Comparison of ENCODE assay signal across 12 cellular contexts in the genomic region with DNA sequence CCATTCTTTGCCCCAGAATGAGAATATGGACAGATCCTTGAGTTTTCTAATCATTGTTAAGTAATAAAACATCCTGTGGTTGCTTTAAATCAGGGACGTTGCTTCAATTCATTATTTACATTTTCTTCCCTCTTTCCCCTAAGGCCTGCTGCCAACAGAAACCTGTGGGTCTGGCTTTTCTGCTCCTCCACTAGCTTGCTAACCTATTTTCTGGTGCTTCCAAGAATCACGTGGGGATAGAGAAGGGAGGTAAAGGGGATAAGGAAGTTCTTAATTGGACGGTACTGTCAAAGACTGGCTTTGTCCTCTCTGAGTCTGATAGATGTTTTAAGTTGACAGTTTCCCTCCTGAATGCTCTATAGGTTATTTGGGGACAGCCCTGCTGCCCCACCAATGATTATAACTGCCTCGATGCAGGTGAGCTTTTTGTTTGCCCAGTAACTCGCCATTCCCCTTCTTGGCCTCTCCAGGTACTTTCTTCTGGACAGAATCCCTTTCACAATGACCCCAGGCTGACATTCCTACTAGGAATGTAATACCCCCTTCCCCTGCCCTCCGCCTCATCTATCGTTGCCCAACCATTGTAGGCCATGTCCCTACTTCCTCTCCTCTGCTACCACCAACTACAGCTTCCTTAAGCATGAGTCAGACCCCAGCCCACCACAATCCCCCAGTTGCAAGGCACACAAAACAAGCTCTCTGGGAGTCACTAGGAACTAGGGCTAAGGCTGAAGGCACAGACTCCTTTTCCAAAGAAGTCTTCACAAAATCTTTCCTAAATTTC. TPM values are rescaled to one million over a fixed set of nuclear protein-coding genes. Genes with fewer than 3 reads are reported as not detected.
DNase-seq lines count a peak whose midpoint lies in the region; ATAC-seq and TF ChIP-seq lines count a peak whose summit lies in the region.
"Had no signal": no experiment of that assay in that cellular context is flagged by ENCODE, and none has a peak within 500 bp of the region (broad histone marks: within the 10 kb centered on the region; RNA-seq: fewer than 3 reads in every experiment).

No MANE protein-coding gene starts in this region.

- TF ChIP-seq EP300 in esophagus muscularis mucosa (IDR thresholded peaks at IDR 0.05) = no peak

- no peak for TF ChIP-seq POLR2A in esophagus muscularis mucosa (IDR thresholded peaks at IDR 0.05; ENCODE audit: low read depth)

- BruUV-seq in PC-9 (replicated peaks; lab: Mats Ljungman, UMichigan) = no TSS peak

- no peak for ATAC-seq in HG03432 (IDR thresholded peaks at IDR 0.05; ENCODE audit: unreplicated experiment)
- ATAC-seq in stimulated activated effector memory CD8-positive, alpha-beta T cell treated with anti-CD3 and anti-CD28 coated beads, Interleukin-12 subunit alpha, Interleukin-12 subunit beta, amount 100 ng/mL, for 72 hours = no peak
- no peak for ATAC-seq in left ventricle myocardium superior

- H3K9me3 ChIP-seq in PC-9 (ENCODE audit: insufficient read depth, low read depth) (no peaks in the 10 kb centered on the region), esophagus muscularis mucosa (no peaks in the 10 kb centered on the region)

- DNase-seq in EL = peak; percentile 74
- DNase-seq in PC-9 = peak; percentile 72 to 96
- DNase-seq in choroid plexus epithelial cell (ENCODE audit: low read depth) = peak; percentile 58
- DNase-seq in mucosa of gallbladder (ENCODE audit: low spot score) = peak; percentile 45
- DNase-seq in stimulated activated effector memory CD8-positive, alpha-beta T cell treated with anti-CD3 and anti-CD28 coated beads, Interleukin-12 subunit alpha, Interleukin-12 subunit beta, amount 100 ng/mL, for 72 hours (ENCODE audit: low spot score in 2 of 2) = no peak
- no peak for DNase-seq in esophagus muscularis mucosa (ENCODE audit: extremely low spot score)
- DNase-seq in left ventricle myocardium superior = no peak
- DNase-seq: activated CD4-positive, alpha-beta T cell treated with anti-CD3 and anti-CD28 coated beads, Interleukin-2, amount 50 U/mL, for 48 hours; activated naive CD4-positive, alpha-beta T cell treated with anti-CD3 and anti-CD28 coated beads, Interleukin-2, amount 50 U/mL, for 16 hours; effector memory CD4-positive, alpha-beta T cell; SW 1271 had no signal

- H3K79me2 ChIP-seq in PC-9 (ENCODE audit: low read depth) = no peaks in the 10 kb centered on the region

- no peaks in the 10 kb centered on the region for H3K27me3 ChIP-seq in PC-9 (ENCODE audit: insufficient read depth, low read depth)
- H3K27me3 ChIP-seq in esophagus muscularis mucosa = no peaks in the 10 kb centered on the region

- peaks cover 61% of the 10 kb centered on the region for H3K4me1 ChIP-seq in PC-9 (replicated peaks; ENCODE audit: insufficient read depth)
- H3K4me1 ChIP-seq in esophagus muscularis mucosa = no peaks in the 10 kb centered on the region

- peak overlapping the region; percentile 35; the same call in 1 of the 2 replicates for H3K4me3 ChIP-seq in PC-9
- no peak overlapping the region for H3K4me3 ChIP-seq in choroid plexus epithelial cell (ENCODE audit: low read depth, low read length)
- no peak overlapping the region for H3K4me3 ChIP-seq in esophagus muscularis mucosa

- TF ChIP-seq CTCF in PC-9 (conservative IDR thresholded peaks at IDR 0.05) (no peak), choroid plexus epithelial cell (conservative IDR thresholded peaks at IDR 0.05; ENCODE audit: low read depth, low read length) (no peak), esophagus muscularis mucosa (IDR thresholded peaks at IDR 0.05) (no peak)

- intact Hi-C loops in PC-9 (cut with micrococcal nuclease; ENCODE audit: unreplicated experiment) (loop anchor here (1.0 to 5.0 kb wide), 6 partner anchors 9 to 121 kb away; no protein-coding TSS in a partner anchor), esophagus muscularis mucosa (cut with DNase I) (no loop called here), left ventricle myocardium superior (cut with micrococcal nuclease) (no loop called here)

- no peak overlapping the region for H3K27ac Mint-ChIP-seq in stimulated activated effector memory CD8-positive, alpha-beta T cell treated with anti-CD3 and anti-CD28 coated beads, Interleukin-12 subunit alpha, Interleukin-12 subunit beta, amount 100 ng/mL, for 72 hours

- H3K9me2 ChIP-seq in PC-9 (ENCODE audit: insufficient read depth) = no peaks in the 10 kb centered on the region

- peak overlapping the region; percentile 2; the same call in 1 of the 2 replicates for H2AFZ ChIP-seq in PC-9

- CTCF ChIA-PET in PC-9 (lab: Charles Lee) = interaction anchor here (0.7 to 1.3 kb wide), 4 partner anchors 11 to 252 kb away, joined by 3 to 7 read pairs (median 4); partner anchors contain the start of gene BOD1

- peak overlapping the region; percentile 65 for H3K4me2 ChIP-seq in PC-9

- H3F3A ChIP-seq in PC-9 (ENCODE audit: insufficient read depth, low read depth) = peaks cover 30% of the 10 kb centered on the region

- no peaks in the 10 kb centered on the region for H3K36me3 Mint-ChIP-seq in stimulated activated effector memory CD8-positive, alpha-beta T cell treated with anti-CD3 and anti-CD28 coated beads, Interleukin-12 subunit alpha, Interleukin-12 subunit beta, amount 100 ng/mL, for 72 hours

- no peaks in the 10 kb centered on the region for H3K9me3 Mint-ChIP-seq in stimulated activated effector memory CD8-positive, alpha-beta T cell treated with anti-CD3 and anti-CD28 coated beads, Interleukin-12 subunit alpha, Interleukin-12 subunit beta, amount 100 ng/mL, for 72 hours

- no peak overlapping the region for H3K4me3 Mint-ChIP-seq in stimulated activated effector memory CD8-positive, alpha-beta T cell treated with anti-CD3 and anti-CD28 coated beads, Interleukin-12 subunit alpha, Interleukin-12 subunit beta, amount 100 ng/mL, for 72 hours

- H3K4me1 Mint-ChIP-seq in stimulated activated effector memory CD8-positive, alpha-beta T cell treated with anti-CD3 and anti-CD28 coated beads, Interleukin-12 subunit alpha, Interleukin-12 subunit beta, amount 100 ng/mL, for 72 hours = no peaks in the 10 kb centered on the region

- no peaks in the 10 kb centered on the region for H4K20me1 ChIP-seq in PC-9 (ENCODE audit: insufficient read depth)

- 53% methylated on average over 7 of the region's 7 CpGs for WGBS in esophagus muscularis mucosa

- H3K36me3 ChIP-seq in PC-9 (ENCODE audit: low read depth) (no peaks in the 10 kb centered on the region), esophagus muscularis mucosa (no peaks in the 10 kb centered on the region)

- peak overlapping the region; percentile 84 for H3K27ac ChIP-seq in PC-9
- no peak overlapping the region for H3K27ac ChIP-seq in esophagus muscularis mucosa (replicated peaks in 1 of 4)

- POLR2A ChIA-PET in PC-9 (lab: Charles Lee; ENCODE audit: unreplicated experiment) = interaction anchor here (0.5 to 1.4 kb wide), 4 partner anchors 51 to 203 kb away, joined by 3 read pairs; no protein-coding TSS in a partner anchor

RNA-seq across cellular contexts. Expression of gene CPEB4, which starts 19.9 kb away (rescaled TPM):
- 11.6 and 15.4 TPM in 2 replicates for total RNA-seq in PC-9 (2021)
- 50.6 TPM for total RNA-seq in mucosa of gallbladder
- total RNA-seq in esophagus muscularis mucosa = 10 to 100 TPM; 44.9 to 96.4 (median 54.4) TPM
- total RNA-seq in left ventricle myocardium superior = 125 TPM

Comparison
In these comparisons a context has a peak if more than half of its experiments do, and no peak if none do; other contexts are left out.
1. DNase-seq: peak in EL (single experiment), PC-9 (2 of 2), choroid plexus epithelial cell (single experiment) and mucosa of gallbladder (single experiment); none in stimulated activated effector memory CD8-positive, alpha-beta T cell treated with anti-CD3 and anti-CD28 coated beads, Interleukin-12 subunit alpha, Interleukin-12 subunit beta, amount 100 ng/mL, for 72 hours (0 of 2), esophagus muscularis mucosa (single experiment) and left ventricle myocardium superior (single experiment).